21 cellular contexts compared by ENCODE assay signal in genomic region chr1:96580920-96581319, GRCh38.
"Had no signal": no experiment of that assay in that cellular context is flagged by ENCODE, and none has a peak within 500 bp of the region (broad histone marks: within the 10 kb centered on the region; RNA-seq: fewer than 3 reads in every experiment).

No MANE protein-coding gene starts in this region.

- H3K4me3 Mint-ChIP-seq: activated CD4-positive, alpha-beta T cell treated with anti-CD3 and anti-CD28 coated beads, Interleukin-2, amount 10 ng/mL, durations not matched to agents 24 days and 14 days; central memory CD8-positive, alpha-beta T cell; memory B cell; natural killer cell treated with Interleukin-12 subunit alpha and Interleukin-12 subunit beta and Interleukin-15 and Interleukin-18, amount 100 ng/mL, for 72 hours; stimulated activated effector memory CD8-positive, alpha-beta T cell treated with anti-CD3 and anti-CD28 coated beads, Interleukin-12 subunit alpha, Interleukin-12 subunit beta, amount 100 ng/mL, for 72 hours had no signal

- DNase-seq: activated CD4-positive, alpha-beta T cell treated with anti-CD3 and anti-CD28 coated beads, Interleukin-2, amount 10 ng/mL, durations not matched to agents 24 days and 14 days; activated CD4-positive, CD25-positive, alpha-beta regulatory T cell; activated naive CD4-positive, alpha-beta T cell; anterior cingulate cortex; brain microvascular endothelial cell; effector CD4-positive, alpha-beta T cell; foreskin keratinocyte; glutamatergic neuron; hypothalamus; left ventricle myocardium inferior; psoas muscle; stimulated activated CD4-positive, alpha-beta T cell treated with anti-CD3 and anti-CD28 coated beads, Interleukin-2, amount 100 ng/mL, for 24 hours; T-helper 2 cell; upper lobe of right lung had no signal

- H3K36me3 ChIP-seq: brain microvascular endothelial cell, left ventricle myocardium inferior, thoracic aorta, upper lobe of right lung had no signal

- H3K4me1 ChIP-seq: foreskin keratinocyte, left ventricle myocardium inferior, psoas muscle, upper lobe of right lung had no signal

- H3K27ac Mint-ChIP-seq: activated CD4-positive, alpha-beta T cell treated with anti-CD3 and anti-CD28 coated beads, Interleukin-2, amount 10 ng/mL, durations not matched to agents 24 days and 14 days; memory B cell; natural killer cell treated with Interleukin-12 subunit alpha and Interleukin-12 subunit beta and Interleukin-15 and Interleukin-18, amount 100 ng/mL, for 72 hours; stimulated activated effector memory CD8-positive, alpha-beta T cell treated with anti-CD3 and anti-CD28 coated beads, Interleukin-12 subunit alpha, Interleukin-12 subunit beta, amount 100 ng/mL, for 72 hours had no signal

- H3K27me3 ChIP-seq: brain microvascular endothelial cell, upper lobe of right lung had no signal

- H3K4me3 ChIP-seq: coronary artery, left ventricle myocardium inferior, psoas muscle, thoracic aorta, upper lobe of right lung had no signal

- H3K27me3 Mint-ChIP-seq: activated CD4-positive, alpha-beta T cell treated with anti-CD3 and anti-CD28 coated beads, Interleukin-2, amount 10 ng/mL, durations not matched to agents 24 days and 14 days; memory B cell; natural killer cell treated with Interleukin-12 subunit alpha and Interleukin-12 subunit beta and Interleukin-15 and Interleukin-18, amount 100 ng/mL, for 72 hours had no signal

- H3K4me1 Mint-ChIP-seq: activated CD4-positive, alpha-beta T cell treated with anti-CD3 and anti-CD28 coated beads, Interleukin-2, amount 10 ng/mL, durations not matched to agents 24 days and 14 days; central memory CD8-positive, alpha-beta T cell; memory B cell; stimulated activated effector memory CD8-positive, alpha-beta T cell treated with anti-CD3 and anti-CD28 coated beads, Interleukin-12 subunit alpha, Interleukin-12 subunit beta, amount 100 ng/mL, for 72 hours had no signal

- H3K36me3 Mint-ChIP-seq: memory B cell; natural killer cell treated with Interleukin-12 subunit alpha and Interleukin-12 subunit beta and Interleukin-15 and Interleukin-18, amount 100 ng/mL, for 72 hours; stimulated activated effector memory CD8-positive, alpha-beta T cell treated with anti-CD3 and anti-CD28 coated beads, Interleukin-12 subunit alpha, Interleukin-12 subunit beta, amount 100 ng/mL, for 72 hours had no signal

- H3K27ac ChIP-seq: brain microvascular endothelial cell, coronary artery, foreskin keratinocyte, left ventricle myocardium inferior, psoas muscle, thoracic aorta, upper lobe of right lung had no signal

- H3K9me3 Mint-ChIP-seq: activated CD4-positive, alpha-beta T cell treated with anti-CD3 and anti-CD28 coated beads, Interleukin-2, amount 10 ng/mL, durations not matched to agents 24 days and 14 days; central memory CD8-positive, alpha-beta T cell; memory B cell had no signal

- ATAC-seq: foreskin keratinocyte; natural killer cell treated with Interleukin-12 subunit alpha and Interleukin-12 subunit beta and Interleukin-15 and Interleukin-18, amount 100 ng/mL, for 72 hours; psoas muscle; sciatic nerve; stimulated activated effector memory CD8-positive, alpha-beta T cell treated with anti-CD3 and anti-CD28 coated beads, Interleukin-12 subunit alpha, Interleukin-12 subunit beta, amount 100 ng/mL, for 72 hours; upper lobe of right lung had no signal

- H3K9me3 ChIP-seq: left ventricle myocardium inferior, psoas muscle, thoracic aorta, upper lobe of right lung had no signal
